Comparison of ENCODE assay signal across 8 cellular contexts in genomic region chr17:72421128-72422092, GRCh38.
DNase-seq lines count a peak whose midpoint lies in the region; ATAC-seq and TF ChIP-seq lines count a peak whose summit lies in the region.

No MANE protein-coding gene starts in this region.

- in situ Hi-C loops in gastrocnemius medialis (cut with MboI; ENCODE audit: low sequenced_read_pairs in 4 of 4): loop anchor here in 1 of 4 donors (25.0 kb wide), 1 partner anchor 259 kb away; no protein-coding TSS in a partner anchor

- peaks cover 11% of the 10 kb centered on the region for H3K9me3 ChIP-seq in SJCRH30 (replicated peaks)
- H3K9me3 ChIP-seq in gastrocnemius medialis: peaks cover 0 to 12% (median 0%) of the 10 kb centered on the region in 3 donors

- intact Hi-C loops in gastrocnemius medialis (cut with DNase I; ENCODE audit: low total_unique reads): no loop called here

- H3K36me3 ChIP-seq in SJCRH30 (no peaks in the 10 kb centered on the region), gastrocnemius medialis (no peaks in the 10 kb centered on the region)

- no peak for TF ChIP-seq CTCF in epithelial cell of proximal tubule (conservative IDR thresholded peaks at IDR 0.05; ENCODE audit: low read depth, low read length)
- TF ChIP-seq CTCF in gastrocnemius medialis (IDR thresholded peaks at IDR 0.05 in 4 of 5, conservative IDR thresholded peaks at IDR 0.05 in 1 of 5): no peak

- DNase-seq in GM04503 (ENCODE audit: low read depth): peak; percentile 61
- peak; percentile 97 to 100 for DNase-seq in SJCRH30
- DNase-seq in epithelial cell of proximal tubule (ENCODE audit: low read depth): peak; percentile 96
- peak; percentile 46 to 73 for DNase-seq in gastrocnemius medialis
- DNase-seq in DMS153 treated with DMSO at 0.1 percent for 48 hours (lab: John Stamatoyannopoulos, UW; ENCODE audit: unreplicated experiment): no peak
- DNase-seq in cortex of kidney (lab: John Stamatoyannopoulos, UW): no peak

- H3K27ac ChIP-seq in SJCRH30 (peak overlapping the region; percentile 83), gastrocnemius medialis (peak overlapping the region; percentile 11 to 64 (median 13))

- H3K4me1 ChIP-seq in SJCRH30: peaks cover 53% of the 10 kb centered on the region
- peaks cover 0 to 11% of the 10 kb centered on the region in 2 donors for H3K4me1 ChIP-seq in gastrocnemius medialis

- no peak for TF ChIP-seq POLR2A in gastrocnemius medialis (IDR thresholded peaks at IDR 0.05)

- ATAC-seq in GM19452 (IDR thresholded peaks at IDR 0.05; ENCODE audit: unreplicated experiment) (peak; percentile 52), HG03457 (IDR thresholded peaks at IDR 0.05; ENCODE audit: unreplicated experiment) (peak; percentile 43), gastrocnemius medialis (peak; percentile 80 to 90)

- H3K27me3 ChIP-seq in SJCRH30: no peaks in the 10 kb centered on the region
- peaks cover 0 to 6% (median 0%) of the 10 kb centered on the region in 3 donors for H3K27me3 ChIP-seq in gastrocnemius medialis

- no peak overlapping the region for H3K4me3 ChIP-seq in SJCRH30
- no peak overlapping the region for H3K4me3 ChIP-seq in epithelial cell of proximal tubule (ENCODE audit: low read depth, low read length)
- no peak overlapping the region for H3K4me3 ChIP-seq in gastrocnemius medialis

Comparison
In these comparisons a context has a peak if more than half of its experiments do, and no peak if none do; other contexts are left out.
1. DNase-seq: peak in GM04503 (single experiment), SJCRH30 (2 of 2), epithelial cell of proximal tubule (single experiment) and gastrocnemius medialis (2 of 2); none in DMS153 treated with DMSO at 0.1 percent for 48 hours (single experiment) and cortex of kidney (single experiment).
2. Peak in every context shown above with its lines, with median percentiles within 50 percentile points of each other: ATAC-seq.